In genomic region chr12:7189398-7190267, GRCh38 we compare ENCODE assay signal across 1 cellular context.
A peak's percentile ranks its signal among the peaks of the same experiment; 100 is the strongest.
TF ChIP-seq lines count a peak whose summit lies in the region.

Gene PEX5, plus strand, starts transcription at chr12:7189686. Its CDS starts 692 bp downstream, at chr12:7190378.

TF ChIP-seq in HepG2, 621 proteins besides CTCF, POLR2A, EP300 and RAD21 (continued from another document and continues in another):
- TF ChIP-seq RFX3 (CRISPR knock-in tag; IDR thresholded peaks at IDR 0.05) (no peak), MXD1 (CRISPR knock-in tag; IDR thresholded peaks at IDR 0.05) (peak; percentile 49; the same call in 1 of the 2 replicates), ARID3A (IDR thresholded peaks at IDR 0.05; ENCODE audit: low read depth, low read length) (no peak), ZNF577 (CRISPR knock-in tag; IDR thresholded peaks at IDR 0.05; ENCODE audit: borderline replicate concordance, low read depth) (no peak), THAP11 (CRISPR knock-in tag; IDR thresholded peaks at IDR 0.05) (peak; percentile 31; the same call in 1 of the 2 replicates), ZNF580 (CRISPR knock-in tag; IDR thresholded peaks at IDR 0.05; ENCODE audit: borderline replicate concordance, low read depth) (no peak), EEA1 (CRISPR knock-in tag; IDR thresholded peaks at IDR 0.05; ENCODE audit: borderline replicate concordance) (no peak), ZNF546 (CRISPR knock-in tag; conservative IDR thresholded peaks at IDR 0.05) (peak; percentile 83; the same call in 1 of the 2 replicates), FOSL1 (CRISPR knock-in tag; IDR thresholded peaks at IDR 0.05; ENCODE audit: borderline replicate concordance) (no peak), ISX (CRISPR knock-in tag; conservative IDR thresholded peaks at IDR 0.05) (no peak), ZBTB37 (CRISPR knock-in tag; IDR thresholded peaks at IDR 0.05) (no peak), NFAT5 (CRISPR knock-in tag; IDR thresholded peaks at IDR 0.05) (no peak), SNAPC2 (CRISPR knock-in tag; IDR thresholded peaks at IDR 0.05) (no peak), KLF6 (CRISPR knock-in tag; IDR thresholded peaks at IDR 0.05) (no peak), ZNF800 (CRISPR knock-in tag; IDR thresholded peaks at IDR 0.05) (no peak), ZNF12 (CRISPR knock-in tag; IDR thresholded peaks at IDR 0.05) (no peak), SOX5 (CRISPR knock-in tag; IDR thresholded peaks at IDR 0.05; ENCODE audit: borderline replicate concordance) (no peak), ZNF263 (CRISPR knock-in tag; IDR thresholded peaks at IDR 0.05) (peak; percentile 55), ZNF24 (IDR thresholded peaks at IDR 0.05) (no peak), ZNF337 (CRISPR knock-in tag; IDR thresholded peaks at IDR 0.05; ENCODE audit: borderline replicate concordance, low read depth) (no peak), HNRNPL (IDR thresholded peaks at IDR 0.05; ENCODE audit: low read depth, low read length) (no peak), CEBPB (IDR thresholded peaks at IDR 0.05; ENCODE audit: borderline replicate concordance, low read depth, low read length) (no peak), MLXIP (CRISPR knock-in tag; IDR thresholded peaks at IDR 0.05; ENCODE audit: borderline replicate concordance) (no peak), SRSF1 (optimal IDR thresholded peaks at IDR 0.05; ENCODE audit: low read depth, low read length) (no peak), ZNF501 (CRISPR knock-in tag; IDR thresholded peaks at IDR 0.05) (no peak; the same call in 1 of the 2 replicates), RBAK (CRISPR knock-in tag; IDR thresholded peaks at IDR 0.05) (no peak), ZNF597 (CRISPR knock-in tag; IDR thresholded peaks at IDR 0.05) (no peak), STAT6 (CRISPR knock-in tag; IDR thresholded peaks at IDR 0.05; ENCODE audit: borderline replicate concordance) (no peak), CREB1 (IDR thresholded peaks at IDR 0.05) (no peak), CREB1 (CRISPR knock-in tag; IDR thresholded peaks at IDR 0.05) (no peak), ZNF609 (CRISPR knock-in tag; IDR thresholded peaks at IDR 0.05; ENCODE audit: borderline replicate concordance) (no peak)
